13 cellular contexts compared by ENCODE assay signal in the genomic region with DNA sequence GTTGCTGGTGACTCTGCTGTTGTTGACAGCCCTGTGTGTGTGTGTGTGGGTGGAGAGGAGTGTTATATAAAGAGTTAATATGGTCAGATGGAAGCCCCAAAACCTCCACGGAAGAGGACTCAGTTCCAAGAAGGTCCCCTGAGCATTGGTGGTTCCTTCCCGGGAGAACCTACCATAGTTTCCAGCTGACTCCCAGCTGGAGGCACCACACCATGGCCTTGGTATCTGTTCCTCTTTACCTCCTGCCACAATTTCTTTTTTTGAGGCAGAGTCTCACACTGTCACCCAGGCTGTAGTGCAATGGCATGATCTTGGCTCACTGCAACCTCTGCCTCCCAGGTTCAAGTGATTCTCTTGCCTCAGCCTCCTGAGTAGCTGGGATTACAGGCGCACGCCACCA. TPM values are rescaled to one million over a fixed set of nuclear protein-coding genes. Genes with fewer than 3 reads are reported as not detected.
A peak's percentile ranks its signal among the peaks of the same experiment; 100 is the strongest.
DNase-seq lines count a peak whose midpoint lies in the region; ATAC-seq and TF ChIP-seq lines count a peak whose summit lies in the region.
"Had no signal": no experiment of that assay in that cellular context is flagged by ENCODE, and none has a peak within 500 bp of the region (broad histone marks: within the 10 kb centered on the region; RNA-seq: fewer than 3 reads in every experiment).

No MANE protein-coding gene starts in this region.

- H3K27ac ChIP-seq in body of pancreas (no peak overlapping the region), mammary epithelial cell (ENCODE audit: insufficient read depth, low read depth, low read length) (no peak overlapping the region)

- no peak for TF ChIP-seq POLR2A in body of pancreas (IDR thresholded peaks at IDR 0.05)

- H3K4me3 ChIP-seq in body of pancreas (no peak overlapping the region), mammary epithelial cell (replicated peaks in 1 of 3; ENCODE audit: insufficient read depth in 1 of 3, low read depth in 2 of 3, low read length in 3 of 3) (no peak overlapping the region)

- peaks cover 4% of the 10 kb centered on the region for H3K9me3 Mint-ChIP-seq in activated B cell treated with CpG ODN at 0.5 μM for 24 hours

- no peaks in the 10 kb centered on the region for H4K20me1 ChIP-seq in mammary epithelial cell (ENCODE audit: insufficient read depth, low read length)

- CTCF ChIA-PET in activated B cell treated with CpG ODN at 0.5 μM for 24 hours (lab: Charles Lee) = interaction anchor here (0.7 kb wide), 1 partner anchor 134 kb away, joined by 3 read pairs; no protein-coding TSS in a partner anchor
- CTCF ChIA-PET in mammary epithelial cell (lab: Charles Lee; ENCODE audit: low non-redundant PET) = no interaction called here

- peak overlapping the region; percentile 11 for H3K4me3 Mint-ChIP-seq in activated B cell treated with CpG ODN at 0.5 μM for 24 hours

- in situ Hi-C loops in mammary epithelial cell (cut with MboI; ENCODE audit: low sequenced_read_pairs in 2 of 2) = no loop called here

- no peaks in the 10 kb centered on the region for H3K9me3 ChIP-seq in body of pancreas
- H3K9me3 ChIP-seq in mammary epithelial cell (replicated peaks; ENCODE audit: insufficient read depth, low read length) = no peaks in the 10 kb centered on the region

- peaks cover 2% of the 10 kb centered on the region for H3K36me3 Mint-ChIP-seq in activated B cell treated with CpG ODN at 0.5 μM for 24 hours (ENCODE audit: low read depth)

- 61 to 67% methylated on average over 4 of the region's 4 CpGs for WGBS in body of pancreas, 2 donors
- 70% methylated on average over 4 of the region's 4 CpGs for WGBS in mammary epithelial cell (ENCODE audit: low coverage, missing lambda C conversion rate)

- H3K4me1 Mint-ChIP-seq in activated B cell treated with CpG ODN at 0.5 μM for 24 hours = peaks cover 74% of the 10 kb centered on the region

- H3K27me3 ChIP-seq in body of pancreas (no peaks in the 10 kb centered on the region), mammary epithelial cell (ENCODE audit: insufficient read depth, low read length) (no peaks in the 10 kb centered on the region)

- no peak overlapping the region for H2AFZ ChIP-seq in mammary epithelial cell (ENCODE audit: low read depth, low read length)

- intact Hi-C loops in activated B cell treated with CpG ODN at 0.5 μM for 24 hours (cut with micrococcal nuclease) = loop anchor here (1.0 to 10.0 kb wide), 5 partner anchors 16 to 1530 kb away; a partner anchor contains a TSS
- intact Hi-C loops in body of pancreas (cut with DNase I) = no loop called here
- intact Hi-C loops in mammary epithelial cell (cut with micrococcal nuclease) = no loop called here

- no peaks in the 10 kb centered on the region for H3K79me2 ChIP-seq in mammary epithelial cell (ENCODE audit: insufficient read depth, low read length)

- H3K36me3 ChIP-seq in body of pancreas (replicated peaks in 1 of 2; ENCODE audit: insufficient read depth in 1 of 2, low read depth in 2 of 2) = no peaks in the 10 kb centered on the region
- no peaks in the 10 kb centered on the region for H3K36me3 ChIP-seq in mammary epithelial cell (ENCODE audit: insufficient read depth, low read length)

- POLR2A ChIA-PET in activated B cell treated with CpG ODN at 0.5 μM for 24 hours (lab: Charles Lee) = interaction anchor here (0.7 to 6.2 kb wide), 6 partner anchors 16 to 145 kb away, joined by 3 to 143 read pairs (median 5); a partner anchor contains a TSS

- H3K4me1 ChIP-seq in body of pancreas (peaks cover 4% of the 10 kb centered on the region), mammary epithelial cell (ENCODE audit: insufficient read depth, low read length) (peaks cover 19% of the 10 kb centered on the region)

- ATAC-seq in GM19395 (IDR thresholded peaks at IDR 0.05; ENCODE audit: unreplicated experiment) (peak; percentile 37), HG03066 (IDR thresholded peaks at IDR 0.05; ENCODE audit: low read depth, unreplicated experiment) (peak; percentile 25), activated B cell treated with CpG ODN at 0.5 μM for 24 hours (ENCODE audit: low read depth) (peak; percentile 27), body of pancreas (no peak)

- dilution Hi-C loops in mammary epithelial cell (cut with HindIII; ENCODE audit: low sequenced_read_pairs) = no loop called here

- no peak for TF ChIP-seq CTCF in activated B cell treated with CpG ODN at 0.5 μM for 24 hours (IDR thresholded peaks at IDR 0.05)
- no peak for TF ChIP-seq CTCF in body of pancreas (IDR thresholded peaks at IDR 0.05)
- TF ChIP-seq CTCF in mammary epithelial cell (conservative IDR thresholded peaks at IDR 0.05 in 1 of 2, IDR thresholded peaks at IDR 0.05 in 1 of 2; ENCODE audit: extremely low read depth in 1 of 2, insufficient read depth in 1 of 2, low read depth in 1 of 2, low read length in 2 of 2) = no peak

- H3K27ac Mint-ChIP-seq in activated B cell treated with CpG ODN at 0.5 μM for 24 hours = peak overlapping the region; percentile 99

- no peak overlapping the region for H3K9ac ChIP-seq in mammary epithelial cell (ENCODE audit: insufficient read depth, low read length)

- no peak overlapping the region for H3K4me2 ChIP-seq in mammary epithelial cell (ENCODE audit: insufficient read depth, low read depth, low read length)

- BruUV-seq in mammary epithelial cell (replicated peaks; lab: Mats Ljungman, UMichigan) = no TSS peak

- H3K27me3 Mint-ChIP-seq in activated B cell treated with CpG ODN at 0.5 μM for 24 hours = no peaks in the 10 kb centered on the region

- DNase-seq in CD1c-positive myeloid dendritic cell (ENCODE audit: extremely low spot score) (peak; percentile 79), activated B cell treated with CpG ODN at 0.5 μM for 24 hours (peak; percentile 43), NCI-H1105 treated with DMSO at 0.1 percent for 48 hours (lab: John Stamatoyannopoulos, UW) (no peak), kidney glomerular epithelial cell (lab: John Stamatoyannopoulos, UW) (no peak), body of pancreas (no peak), mammary epithelial cell (no peak)
- DNase-seq: activated CD4-positive, CD25-positive, alpha-beta regulatory T cell; COR-L47; stimulated activated CD4-positive, alpha-beta T cell treated with anti-CD3 and anti-CD28 coated beads, Interleukin-15, amount 100 ng/mL, for 24 hours had no signal

RNA-seq across cellular contexts. Expression of a gene that starts 15.9 kb away (rescaled TPM):
- total RNA-seq in activated B cell treated with CpG ODN at 0.5 μM for 24 hours (68.7 and 70.0 TPM in 2 replicates), body of pancreas (1 to 10 TPM; 6.2 to 6.6 TPM), mammary epithelial cell (1 to 10 TPM; 2.7 to 6.8 TPM)
- 1.0 TPM for polyA plus RNA-seq in mammary epithelial cell
- not detected for polyA minus RNA-seq in mammary epithelial cell
- total RNA-seq: bronchial epithelial cell, NCI-H460 had no signal

Comparison
In these comparisons a context has a peak if more than half of its experiments do, and no peak if none do; other contexts are left out.
1. DNase-seq: peak in CD1c-positive myeloid dendritic cell (single experiment) and activated B cell treated with CpG ODN at 0.5 μM for 24 hours (single experiment); none in NCI-H1105 treated with DMSO at 0.1 percent for 48 hours (single experiment), kidney glomerular epithelial cell (single experiment), body of pancreas (0 of 4) and mammary epithelial cell (single experiment).